1 cellular context compared by ENCODE assay signal in genomic region chr14:77088219-77088618, GRCh38.
TF ChIP-seq lines count a peak whose summit lies in the region.

No MANE protein-coding gene starts in this region.

TF ChIP-seq in H1, 55 proteins besides CTCF, POLR2A, EP300 and RAD21:
- TF ChIP-seq EGR1 (IDR thresholded peaks at IDR 0.05; ENCODE audit: borderline replicate concordance, low read depth, low read length) = no peak
- TF ChIP-seq SP2 (IDR thresholded peaks at IDR 0.05; ENCODE audit: low read length) = no peak
- TF ChIP-seq GTF2F1 (IDR thresholded peaks at IDR 0.05; ENCODE audit: borderline replicate concordance, low read depth, low read length) = no peak
- TF ChIP-seq TBP (IDR thresholded peaks at IDR 0.05; ENCODE audit: low read depth, low read length) = no peak
- TF ChIP-seq E2F6 (IDR thresholded peaks at IDR 0.05) = 0 out of 2 replicates have a peak, but pooled peaks have one; percentile 7
- TF ChIP-seq SAP30 (IDR thresholded peaks at IDR 0.05; ENCODE audit: insufficient read depth, insufficient replicate concordance, low read length) = no peak
- TF ChIP-seq GABPA (IDR thresholded peaks at IDR 0.05; ENCODE audit: borderline replicate concordance, insufficient read depth, low read length) = no peak
- TF ChIP-seq MAX (IDR thresholded peaks at IDR 0.05) = no peak
- no peak for TF ChIP-seq PHF8 (conservative IDR thresholded peaks at IDR 0.05; ENCODE audit: low read depth, low read length)
- TF ChIP-seq SIRT6 (IDR thresholded peaks at IDR 0.05; ENCODE audit: low read length) = no peak
- TF ChIP-seq FOSL1 (IDR thresholded peaks at IDR 0.05; ENCODE audit: insufficient read depth, low read depth, low read length) = no peak
- 0 out of 2 replicates have a peak, but pooled peaks have one; percentile 48 for TF ChIP-seq ATF2 (IDR thresholded peaks at IDR 0.05; ENCODE audit: low read length)
- TF ChIP-seq CBX8 (IDR thresholded peaks at IDR 0.05; ENCODE audit: borderline replicate concordance, low read depth, low read length) = no peak
- no peak for TF ChIP-seq SUZ12 (IDR thresholded peaks at IDR 0.05; ENCODE audit: low read length)
- TF ChIP-seq CBX5 (IDR thresholded peaks at IDR 0.05; ENCODE audit: low read depth, low read length) = no peak
- 0 out of 4 replicates have a peak, but pooled peaks of 1 of the 2 experiments have one; percentile 72 for TF ChIP-seq SIN3A (conservative IDR thresholded peaks at IDR 0.05 in 1 of 2, IDR thresholded peaks at IDR 0.05 in 1 of 2; ENCODE audit: low read depth in 1 of 2, low read length in 2 of 2)
- no peak for TF ChIP-seq KDM4A (IDR thresholded peaks at IDR 0.05; ENCODE audit: low read depth, low read length, severe bottlenecking)
- TF ChIP-seq SRF (IDR thresholded peaks at IDR 0.05; ENCODE audit: low read depth, low read length) = no peak
- no peak for TF ChIP-seq CEBPB (IDR thresholded peaks at IDR 0.05; ENCODE audit: low read depth, low read length)
- 0 out of 2 replicates have a peak, but pooled peaks have one; percentile 23 for TF ChIP-seq CREB1 (IDR thresholded peaks at IDR 0.05)
- no peak for TF ChIP-seq POU5F1 (IDR thresholded peaks at IDR 0.05; ENCODE audit: low read depth, low read length)
- TF ChIP-seq JUND (IDR thresholded peaks at IDR 0.05; ENCODE audit: low read length) = no peak
- TF ChIP-seq CHD7 (IDR thresholded peaks at IDR 0.05; ENCODE audit: insufficient replicate concordance, low read length) = no peak
- TF ChIP-seq SIX5 (IDR thresholded peaks at IDR 0.05; ENCODE audit: low read depth, low read length) = no peak
- TF ChIP-seq POLR2AphosphoS5 (IDR thresholded peaks at IDR 0.05; ENCODE audit: low read depth, low read length) = no peak
- TF ChIP-seq TAF7 (optimal IDR thresholded peaks at IDR 0.05; ENCODE audit: borderline replicate concordance, low read depth, low read length) = no peak
- TF ChIP-seq RXRA (IDR thresholded peaks at IDR 0.05; ENCODE audit: insufficient read depth, low read depth, low read length) = no peak
- TF ChIP-seq CTBP2 (IDR thresholded peaks at IDR 0.05; ENCODE audit: borderline replicate concordance, insufficient read depth, insufficient read length, low read length) = no peak
- no peak for TF ChIP-seq BRCA1 (IDR thresholded peaks at IDR 0.05; ENCODE audit: low read depth, low read length)
- peak; percentile 94 for TF ChIP-seq SP1 (IDR thresholded peaks at IDR 0.05; ENCODE audit: low read depth, low read length)
- TF ChIP-seq RNF2 (IDR thresholded peaks at IDR 0.05; ENCODE audit: borderline replicate concordance, low read depth, low read length, missing control alignments, poor library complexity, severe bottlenecking) = no peak
- TF ChIP-seq TEAD4 (IDR thresholded peaks at IDR 0.05; ENCODE audit: low read depth, low read length) = peak; percentile 50; the same call in 1 of the 2 replicates
- no peak for TF ChIP-seq NRF1 (IDR thresholded peaks at IDR 0.05; ENCODE audit: low read depth, low read length)
- TF ChIP-seq ATF3 (IDR thresholded peaks at IDR 0.05; ENCODE audit: insufficient read depth, low read depth, low read length) = no peak
- peak in 1 of 2 experiments; percentile 0 for TF ChIP-seq BCL11A (IDR thresholded peaks at IDR 0.05; ENCODE audit: low read depth in 2 of 2, low read length in 2 of 2)
- TF ChIP-seq USF2 (IDR thresholded peaks at IDR 0.05; ENCODE audit: low read length) = no peak
- peak; percentile 72 for TF ChIP-seq NANOG (IDR thresholded peaks at IDR 0.05; ENCODE audit: insufficient read depth, low read depth, low read length, poor library complexity, severe bottlenecking)
- TF ChIP-seq SP4 (IDR thresholded peaks at IDR 0.05; ENCODE audit: low read length) = 0 out of 2 replicates have a peak, but pooled peaks have one; percentile 26
- no peak for TF ChIP-seq BACH1 (IDR thresholded peaks at IDR 0.05; ENCODE audit: low read length)
- TF ChIP-seq KDM5A (IDR thresholded peaks at IDR 0.05; ENCODE audit: low read length) = no peak
- no peak for TF ChIP-seq ZNF274 (IDR thresholded peaks at IDR 0.05; ENCODE audit: borderline replicate concordance, extremely low read depth, low read length)
- peak; percentile 78; the same call in 1 of the 2 replicates for TF ChIP-seq TCF12 (IDR thresholded peaks at IDR 0.05; ENCODE audit: low read depth, low read length)
- no peak for TF ChIP-seq EZH2 (IDR thresholded peaks at IDR 0.05; ENCODE audit: low read depth, low read length, severe bottlenecking)
- TF ChIP-seq TAF1 (IDR thresholded peaks at IDR 0.05; ENCODE audit: low read depth, low read length) = peak; percentile 59
- no peak for TF ChIP-seq KDM1A (IDR thresholded peaks at IDR 0.05; ENCODE audit: borderline replicate concordance, low read length)
- no peak for TF ChIP-seq HDAC2 (IDR thresholded peaks at IDR 0.05; ENCODE audit: borderline replicate concordance in 1 of 2, low read depth in 2 of 2, low read length in 2 of 2)
- TF ChIP-seq CHD2 (IDR thresholded peaks at IDR 0.05; ENCODE audit: low read length) = peak; percentile 34; the same call in 1 of the 2 replicates
- TF ChIP-seq RFX5 (IDR thresholded peaks at IDR 0.05; ENCODE audit: borderline replicate concordance, low read depth, low read length) = no peak
- no peak for TF ChIP-seq HDAC6 (IDR thresholded peaks at IDR 0.05; ENCODE audit: low read depth, low read length)
- no peak for TF ChIP-seq JUN (IDR thresholded peaks at IDR 0.05; ENCODE audit: low read depth, low read length)
- TF ChIP-seq ASH2L (IDR thresholded peaks at IDR 0.05; ENCODE audit: low read length) = peak; percentile 99
- no peak for TF ChIP-seq CHD1 (IDR thresholded peaks at IDR 0.05; ENCODE audit: low read depth, low read length)
- no peak for TF ChIP-seq MAFK (IDR thresholded peaks at IDR 0.05; ENCODE audit: low read depth, low read length)
- peak; percentile 94 for TF ChIP-seq RBBP5 (IDR thresholded peaks at IDR 0.05; ENCODE audit: borderline replicate concordance, low read depth, low read length)
- TF ChIP-seq YY1 (IDR thresholded peaks at IDR 0.05; ENCODE audit: low read depth, low read length) = no peak
TF ChIP-seq in H1: peak in this region for 14.
